11 cellular contexts compared by ENCODE assay signal in genomic region chrX:41468647-41469323, GRCh38. TPM values are rescaled to one million over a fixed set of nuclear protein-coding genes. Genes with fewer than 3 reads are reported as not detected.
DNase-seq lines count a peak whose midpoint lies in the region; ATAC-seq and TF ChIP-seq lines count a peak whose summit lies in the region.
"Had no signal": no experiment of that assay in that cellular context is flagged by ENCODE, and none has a peak within 500 bp of the region (broad histone marks: within the 10 kb centered on the region; RNA-seq: fewer than 3 reads in every experiment).

No MANE protein-coding gene starts in this region.

- ATAC-seq in WTC11 (peak; percentile 50), upper lobe of right lung (peak; percentile 74)

- H3K9me3 ChIP-seq in upper lobe of right lung (no peaks in the 10 kb centered on the region), colonic mucosa (no peaks in the 10 kb centered on the region)

- H3K36me3 ChIP-seq in upper lobe of right lung, result no peaks in the 10 kb centered on the region
- no peaks in the 10 kb centered on the region for H3K36me3 ChIP-seq in colonic mucosa

- no peaks in the 10 kb centered on the region for H3K27me3 Mint-ChIP-seq in WTC11 (ENCODE audit: low read depth)

- intact Hi-C loops in upper lobe of right lung (cut with DNase I) (no loop called here), colonic mucosa (cut with DNase I) (no loop called here)

- H3K4me1 Mint-ChIP-seq in WTC11, result peaks cover 7% of the 10 kb centered on the region; the same call in 1 of the 2 replicates

- CTCF ChIA-PET in WTC11 (lab: Charles Lee), result interaction anchor here (0.9 kb wide), 1 partner anchor 11 kb away, joined by 5 read pairs; no protein-coding TSS in a partner anchor

- no peaks in the 10 kb centered on the region for H3K9me3 Mint-ChIP-seq in WTC11

- DNase-seq in NCI-H2171 treated with DMSO at 0.1 percent for 48 hours (lab: John Stamatoyannopoulos, UW), result peak; percentile 16
- DNase-seq in NCI-H2171 (lab: John Stamatoyannopoulos, UW), result no peak
- DNase-seq in WTC11 (ENCODE audit: low spot score), result no peak
- peak; percentile 47 for DNase-seq in iris pigment epithelial cell (ENCODE audit: low read depth)
- no peak for DNase-seq in upper lobe of right lung
- no peak for DNase-seq in NOMO-1 treated with DMSO at 0.1 percent for 48 hours (lab: John Stamatoyannopoulos, UW; ENCODE audit: unreplicated experiment)
- no peak for DNase-seq in colonic mucosa
- no peak for DNase-seq in stimulated activated CD4-positive, alpha-beta T cell treated with anti-CD3 and anti-CD28 coated beads, Interleukin-2, amount 100 ng/mL, for 48 hours
- DNase-seq: Karpas-422; stimulated activated CD4-positive, alpha-beta T cell treated with anti-CD3 and anti-CD28 coated beads, Interleukin-4, amount 100 ng/mL, for 24 hours; trophoblast cell had no signal

- TF ChIP-seq CTCF in WTC11 (IDR thresholded peaks at IDR 0.05), result no peak
- no peak for TF ChIP-seq CTCF in upper lobe of right lung (IDR thresholded peaks at IDR 0.05)
- no peak for TF ChIP-seq CTCF in colonic mucosa (IDR thresholded peaks at IDR 0.05)

- no peak overlapping the region for H3K4me3 Mint-ChIP-seq in WTC11

- H3K4me3 ChIP-seq in upper lobe of right lung (no peak overlapping the region), colonic mucosa (no peak overlapping the region)

- H3K27me3 ChIP-seq in upper lobe of right lung (no peaks in the 10 kb centered on the region), colonic mucosa (no peaks in the 10 kb centered on the region)

- POLR2A ChIA-PET in WTC11 (lab: Charles Lee), result no interaction called here

- no peak overlapping the region for H3K9ac ChIP-seq in colonic mucosa (ENCODE audit: low read depth in 2 of 2, low read length in 2 of 2)

- H3K36me3 Mint-ChIP-seq in WTC11, result no peaks in the 10 kb centered on the region

- H3K27ac ChIP-seq in upper lobe of right lung (no peak overlapping the region), colonic mucosa (no peak overlapping the region)

- H3K27ac Mint-ChIP-seq in WTC11, result peak overlapping the region; percentile 60; the same call in 1 of the 2 replicates

- H3K4me1 ChIP-seq in upper lobe of right lung (no peaks in the 10 kb centered on the region), colonic mucosa (no peaks in the 10 kb centered on the region)

TF ChIP-seq in WTC11, 78 proteins besides CTCF, POLR2A, EP300 and RAD21:
- TF ChIP-seq SP1 (CRISPR knock-in tag; conservative IDR thresholded peaks at IDR 0.05) (no peak), SOX15 (CRISPR knock-in tag; IDR thresholded peaks at IDR 0.05) (no peak), TCF7 (CRISPR knock-in tag; IDR thresholded peaks at IDR 0.05; ENCODE audit: low read depth) (no peak), ZNF317 (CRISPR knock-in tag; IDR thresholded peaks at IDR 0.05; ENCODE audit: borderline replicate concordance, low read depth) (no peak)
- TF ChIP-seq, protein P1, sequence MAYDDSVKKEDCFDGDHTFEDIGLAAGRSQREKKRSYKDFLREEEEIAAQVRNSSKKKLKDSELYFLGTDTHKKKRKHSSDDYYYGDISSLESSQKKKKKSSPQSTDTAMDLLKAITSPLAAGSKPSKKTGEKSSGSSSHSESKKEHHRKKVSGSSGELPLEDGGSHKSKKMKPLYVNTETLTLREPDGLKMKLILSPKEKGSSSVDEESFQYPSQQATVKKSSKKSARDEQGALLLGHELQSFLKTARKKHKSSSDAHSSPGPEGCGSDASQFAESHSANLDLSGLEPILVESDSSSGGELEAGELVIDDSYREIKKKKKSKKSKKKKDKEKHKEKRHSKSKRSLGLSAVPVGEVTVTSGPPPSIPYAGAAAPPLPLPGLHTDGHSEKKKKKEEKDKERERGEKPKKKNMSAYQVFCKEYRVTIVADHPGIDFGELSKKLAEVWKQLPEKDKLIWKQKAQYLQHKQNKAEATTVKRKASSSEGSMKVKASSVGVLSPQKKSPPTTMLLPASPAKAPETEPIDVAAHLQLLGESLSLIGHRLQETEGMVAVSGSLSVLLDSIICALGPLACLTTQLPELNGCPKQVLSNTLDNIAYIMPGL (CRISPR knock-in tag; IDR thresholded peaks at IDR 0.05), result no peak
- TF ChIP-seq, protein P2, sequence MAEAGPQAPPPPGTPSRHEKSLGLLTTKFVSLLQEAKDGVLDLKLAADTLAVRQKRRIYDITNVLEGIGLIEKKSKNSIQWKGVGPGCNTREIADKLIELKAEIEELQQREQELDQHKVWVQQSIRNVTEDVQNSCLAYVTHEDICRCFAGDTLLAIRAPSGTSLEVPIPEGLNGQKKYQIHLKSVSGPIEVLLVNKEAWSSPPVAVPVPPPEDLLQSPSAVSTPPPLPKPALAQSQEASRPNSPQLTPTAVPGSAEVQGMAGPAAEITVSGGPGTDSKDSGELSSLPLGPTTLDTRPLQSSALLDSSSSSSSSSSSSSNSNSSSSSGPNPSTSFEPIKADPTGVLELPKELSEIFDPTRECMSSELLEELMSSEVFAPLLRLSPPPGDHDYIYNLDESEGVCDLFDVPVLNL (CRISPR knock-in tag; IDR thresholded peaks at IDR 0.05; ENCODE audit: borderline replicate concordance, low read depth), result no peak

RNA-seq across cellular contexts. Expression of gene NYX, which starts 21.6 kb away (rescaled TPM):
- total RNA-seq in WTC11 (2021), result 0.09 TPM in 1 of 3 replicates, not detected in the others
- not detected for total RNA-seq in upper lobe of right lung
- total RNA-seq in colonic mucosa, result not detected

Comparison
In these comparisons a context has a peak if more than half of its experiments do, and no peak if none do; other contexts are left out.
1. DNase-seq: peak in NCI-H2171 treated with DMSO at 0.1 percent for 48 hours (single experiment) and iris pigment epithelial cell (single experiment); none in NCI-H2171 (single experiment), WTC11 (single experiment), upper lobe of right lung (single experiment), NOMO-1 treated with DMSO at 0.1 percent for 48 hours (single experiment), colonic mucosa (single experiment) and stimulated activated CD4-positive, alpha-beta T cell treated with anti-CD3 and anti-CD28 coated beads, Interleukin-2, amount 100 ng/mL, for 48 hours (0 of 2).